18 cellular contexts compared by ENCODE assay signal in the genomic region with DNA sequence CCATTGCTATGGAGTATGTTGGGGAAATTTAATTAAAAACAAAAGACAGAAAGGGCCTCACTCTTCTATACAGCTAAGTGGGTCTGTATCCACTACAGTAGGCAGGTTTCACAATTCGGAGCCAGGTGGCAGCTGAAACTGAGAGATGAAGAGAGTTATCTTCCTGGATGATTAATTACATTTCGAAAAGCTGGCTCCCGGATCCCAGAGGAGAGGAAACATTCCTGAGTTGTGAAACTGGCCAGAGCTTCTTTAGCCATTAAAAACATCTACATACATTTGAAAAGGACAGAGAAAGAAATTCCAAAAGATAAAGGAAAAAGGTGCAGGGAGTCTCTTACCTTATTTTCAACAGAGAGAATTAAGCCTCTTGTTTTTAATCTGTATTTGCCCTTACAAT. TPM values are rescaled to one million over a fixed set of nuclear protein-coding genes. Genes with fewer than 3 reads are reported as not detected.
"Had no signal": no experiment of that assay in that cellular context is flagged by ENCODE, and none has a peak within 500 bp of the region (broad histone marks: within the 10 kb centered on the region; RNA-seq: fewer than 3 reads in every experiment).

No MANE protein-coding gene starts in this region.

- H3K4me1 Mint-ChIP-seq: activated naive CD4-positive, alpha-beta T cell treated with anti-CD3 and anti-CD28 coated beads, Interleukin-2, amount 10 ng/mL, durations not matched to agents 7 days and 5 days; memory B cell; naive thymus-derived CD4-positive, alpha-beta T cell; stimulated activated effector memory CD8-positive, alpha-beta T cell treated with anti-CD3 and anti-CD28 coated beads, Interleukin-12 subunit alpha, Interleukin-12 subunit beta, amount 100 ng/mL, for 72 hours had no signal

- H3K27ac ChIP-seq: colonic mucosa, esophagus squamous epithelium, gastroesophageal sphincter, heart right ventricle, left ventricle myocardium inferior, parathyroid adenoma, VCaP had no signal

- H3K4me3 ChIP-seq: colonic mucosa, esophagus squamous epithelium, gastroesophageal sphincter, heart right ventricle, left ventricle myocardium inferior, mucosa of descending colon had no signal

- FAIRE-seq: endometrium, keratinocyte had no signal

- H3K36me3 Mint-ChIP-seq: activated naive CD4-positive, alpha-beta T cell treated with anti-CD3 and anti-CD28 coated beads, Interleukin-2, amount 10 ng/mL, durations not matched to agents 7 days and 5 days; memory B cell; naive thymus-derived CD4-positive, alpha-beta T cell; stimulated activated effector memory CD8-positive, alpha-beta T cell treated with anti-CD3 and anti-CD28 coated beads, Interleukin-12 subunit alpha, Interleukin-12 subunit beta, amount 100 ng/mL, for 72 hours had no signal

- H2AFZ ChIP-seq: parathyroid adenoma had no signal

- H3K27ac Mint-ChIP-seq: activated naive CD4-positive, alpha-beta T cell treated with anti-CD3 and anti-CD28 coated beads, Interleukin-2, amount 10 ng/mL, durations not matched to agents 7 days and 5 days; activated T-cell treated with anti-CD3 and anti-CD28 coated beads, Interleukin-2, amount 50 U/mL, for 24 hours; memory B cell; naive thymus-derived CD4-positive, alpha-beta T cell; stimulated activated effector memory CD8-positive, alpha-beta T cell treated with anti-CD3 and anti-CD28 coated beads, Interleukin-12 subunit alpha, Interleukin-12 subunit beta, amount 100 ng/mL, for 72 hours had no signal

- H3K9me3 Mint-ChIP-seq: activated naive CD4-positive, alpha-beta T cell treated with anti-CD3 and anti-CD28 coated beads, Interleukin-2, amount 10 ng/mL, durations not matched to agents 7 days and 5 days; activated T-cell treated with anti-CD3 and anti-CD28 coated beads, Interleukin-2, amount 50 U/mL, for 24 hours; memory B cell; stimulated activated effector memory CD8-positive, alpha-beta T cell treated with anti-CD3 and anti-CD28 coated beads, Interleukin-12 subunit alpha, Interleukin-12 subunit beta, amount 100 ng/mL, for 72 hours had no signal

- H3K4me1 ChIP-seq: colonic mucosa, esophagus squamous epithelium, gastroesophageal sphincter, heart right ventricle, left ventricle myocardium inferior, parathyroid adenoma had no signal

- H3K79me2 ChIP-seq: parathyroid adenoma had no signal

- H3K36me3 ChIP-seq: colonic mucosa, esophagus squamous epithelium, gastroesophageal sphincter, heart right ventricle, left ventricle myocardium inferior had no signal

- H3K4me3 Mint-ChIP-seq: activated naive CD4-positive, alpha-beta T cell treated with anti-CD3 and anti-CD28 coated beads, Interleukin-2, amount 10 ng/mL, durations not matched to agents 7 days and 5 days; activated T-cell treated with anti-CD3 and anti-CD28 coated beads, Interleukin-2, amount 50 U/mL, for 24 hours; memory B cell; naive thymus-derived CD4-positive, alpha-beta T cell; stimulated activated effector memory CD8-positive, alpha-beta T cell treated with anti-CD3 and anti-CD28 coated beads, Interleukin-12 subunit alpha, Interleukin-12 subunit beta, amount 100 ng/mL, for 72 hours had no signal

- H3K27me3 ChIP-seq: colonic mucosa had no signal

- ATAC-seq: gastroesophageal sphincter; heart right ventricle; mucosa of descending colon; naive thymus-derived CD4-positive, alpha-beta T cell; stimulated activated effector memory CD8-positive, alpha-beta T cell treated with anti-CD3 and anti-CD28 coated beads, Interleukin-12 subunit alpha, Interleukin-12 subunit beta, amount 100 ng/mL, for 72 hours had no signal

- DNase-seq: activated CD4-positive, alpha-beta T cell treated with anti-CD3 and anti-CD28 coated beads, Interleukin-2, amount 50 U/mL, for 48 hours; activated naive CD4-positive, alpha-beta T cell treated with anti-CD3 and anti-CD28 coated beads, Interleukin-2, amount 10 ng/mL, durations not matched to agents 7 days and 5 days; activated T-cell treated with anti-CD3 and anti-CD28 coated beads, Interleukin-2, amount 50 U/mL, for 24 hours; caudate nucleus; colonic mucosa; esophagus squamous epithelium; heart right ventricle; left ventricle myocardium inferior; mucosa of descending colon; naive thymus-derived CD4-positive, alpha-beta T cell had no signal

RNA-seq across cellular contexts. Expression of gene AVPR2, which starts 58.6 kb away (rescaled TPM):
- total RNA-seq: T-helper 1 cell treated with Interleukin-12 subunit alpha and Interleukin-12 subunit beta and Interleukin-4 antibody, amounts not matched to agents 30 ng/mL and 1 ng/mL, for 36 hours had no signal
- polyA plus RNA-seq: keratinocyte; naive thymus-derived CD4-positive, alpha-beta T cell had no signal
